Comparison of ENCODE assay signal across 1 cellular context in the genomic region with DNA sequence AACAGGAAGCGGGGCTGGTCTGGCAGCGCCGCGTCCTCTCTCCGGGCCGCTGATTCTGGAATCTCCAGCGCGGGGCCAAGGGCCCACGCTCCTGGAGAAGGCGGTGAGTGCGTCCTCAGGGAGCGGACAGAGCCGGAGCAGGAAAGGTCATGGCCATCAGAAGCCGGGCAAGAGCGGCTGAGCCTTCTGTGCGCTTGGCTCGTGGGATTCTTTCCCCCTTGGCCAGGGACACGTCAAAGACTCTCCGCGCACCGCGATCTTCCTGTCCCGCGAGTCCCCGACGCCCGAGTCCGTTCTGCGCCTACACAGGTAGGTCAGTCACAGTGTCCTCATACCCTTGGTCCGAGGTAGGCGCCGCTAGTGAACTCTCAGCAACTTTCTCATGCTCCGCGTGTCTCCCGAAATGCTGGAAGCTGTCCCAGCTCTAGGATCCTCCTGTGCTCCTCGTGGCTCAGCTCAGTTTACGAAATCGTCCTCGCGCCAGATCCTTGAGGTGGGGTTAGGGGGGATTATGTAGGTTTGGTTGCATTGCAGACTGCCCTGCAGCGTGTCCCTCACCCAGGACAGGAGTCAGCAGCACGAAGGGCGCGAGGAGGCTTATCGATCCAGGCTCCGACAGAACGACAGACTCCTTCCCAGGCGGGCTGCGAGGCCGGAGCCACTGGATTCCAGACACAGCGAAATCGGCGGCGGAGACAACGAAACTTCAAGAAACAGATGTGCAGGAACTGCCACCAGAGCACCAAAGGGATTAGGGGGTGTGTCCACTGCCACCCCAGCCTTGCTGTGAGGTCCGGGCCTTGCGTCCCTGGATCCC.
TF ChIP-seq lines count a peak whose summit lies in the region.

No MANE protein-coding gene starts in this region.

TF ChIP-seq in HepG2, 621 proteins besides CTCF, POLR2A, EP300 and RAD21:
- TF ChIP-seq ZNF766 (CRISPR knock-in tag; IDR thresholded peaks at IDR 0.05; ENCODE audit: borderline replicate concordance) = no peak
- peak; percentile 49; the same call in 1 of the 2 replicates for TF ChIP-seq EZH2 (conservative IDR thresholded peaks at IDR 0.05; ENCODE audit: low read depth, low read length)
- TF ChIP-seq RBAK (CRISPR knock-in tag; IDR thresholded peaks at IDR 0.05) = no peak
- no peak for TF ChIP-seq MEIS2 (CRISPR knock-in tag; IDR thresholded peaks at IDR 0.05)
- 0 out of 2 replicates have a peak, but pooled peaks have one; percentile 9 for TF ChIP-seq MTF2 (CRISPR knock-in tag; IDR thresholded peaks at IDR 0.05; ENCODE audit: borderline replicate concordance)
- TF ChIP-seq ZSCAN12 (CRISPR knock-in tag; IDR thresholded peaks at IDR 0.05) = no peak
- TF ChIP-seq, protein P1, sequence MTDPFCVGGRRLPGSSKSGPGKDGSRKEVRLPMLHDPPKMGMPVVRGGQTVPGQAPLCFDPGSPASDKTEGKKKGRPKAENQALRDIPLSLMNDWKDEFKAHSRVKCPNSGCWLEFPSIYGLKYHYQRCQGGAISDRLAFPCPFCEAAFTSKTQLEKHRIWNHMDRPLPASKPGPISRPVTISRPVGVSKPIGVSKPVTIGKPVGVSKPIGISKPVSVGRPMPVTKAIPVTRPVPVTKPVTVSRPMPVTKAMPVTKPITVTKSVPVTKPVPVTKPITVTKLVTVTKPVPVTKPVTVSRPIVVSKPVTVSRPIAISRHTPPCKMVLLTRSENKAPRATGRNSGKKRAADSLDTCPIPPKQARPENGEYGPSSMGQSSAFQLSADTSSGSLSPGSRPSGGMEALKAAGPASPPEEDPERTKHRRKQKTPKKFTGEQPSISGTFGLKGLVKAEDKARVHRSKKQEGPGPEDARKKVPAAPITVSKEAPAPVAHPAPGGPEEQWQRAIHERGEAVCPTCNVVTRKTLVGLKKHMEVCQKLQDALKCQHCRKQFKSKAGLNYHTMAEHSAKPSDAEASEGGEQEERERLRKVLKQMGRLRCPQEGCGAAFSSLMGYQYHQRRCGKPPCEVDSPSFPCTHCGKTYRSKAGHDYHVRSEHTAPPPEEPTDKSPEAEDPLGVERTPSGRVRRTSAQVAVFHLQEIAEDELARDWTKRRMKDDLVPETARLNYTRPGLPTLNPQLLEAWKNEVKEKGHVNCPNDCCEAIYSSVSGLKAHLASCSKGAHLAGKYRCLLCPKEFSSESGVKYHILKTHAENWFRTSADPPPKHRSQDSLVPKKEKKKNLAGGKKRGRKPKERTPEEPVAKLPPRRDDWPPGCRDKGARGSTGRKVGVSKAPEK (CRISPR knock-in tag; IDR thresholded peaks at IDR 0.05; ENCODE audit: borderline replicate concordance) = no peak
- TF ChIP-seq ZBTB38 (CRISPR knock-in tag; IDR thresholded peaks at IDR 0.05) = peak; percentile 38; the same call in 1 of the 2 replicates
- no peak for TF ChIP-seq HNRNPUL1 (IDR thresholded peaks at IDR 0.05; ENCODE audit: low read depth, low read length)
- TF ChIP-seq ZNF75D (CRISPR knock-in tag; IDR thresholded peaks at IDR 0.05; ENCODE audit: borderline replicate concordance) = no peak
- no peak for TF ChIP-seq RBFOX2 (IDR thresholded peaks at IDR 0.05; ENCODE audit: low read depth, low read length)
- TF ChIP-seq MTF1 (CRISPR knock-in tag; IDR thresholded peaks at IDR 0.05) = no peak
- peak; percentile 95 for TF ChIP-seq RNF2 (conservative IDR thresholded peaks at IDR 0.05; ENCODE audit: low read depth)
- TF ChIP-seq HMGXB3 (CRISPR knock-in tag; IDR thresholded peaks at IDR 0.05; ENCODE audit: borderline replicate concordance) = no peak
- no peak for TF ChIP-seq ZNF562 (CRISPR knock-in tag; IDR thresholded peaks at IDR 0.05; ENCODE audit: borderline replicate concordance)
- TF ChIP-seq, protein P2, sequence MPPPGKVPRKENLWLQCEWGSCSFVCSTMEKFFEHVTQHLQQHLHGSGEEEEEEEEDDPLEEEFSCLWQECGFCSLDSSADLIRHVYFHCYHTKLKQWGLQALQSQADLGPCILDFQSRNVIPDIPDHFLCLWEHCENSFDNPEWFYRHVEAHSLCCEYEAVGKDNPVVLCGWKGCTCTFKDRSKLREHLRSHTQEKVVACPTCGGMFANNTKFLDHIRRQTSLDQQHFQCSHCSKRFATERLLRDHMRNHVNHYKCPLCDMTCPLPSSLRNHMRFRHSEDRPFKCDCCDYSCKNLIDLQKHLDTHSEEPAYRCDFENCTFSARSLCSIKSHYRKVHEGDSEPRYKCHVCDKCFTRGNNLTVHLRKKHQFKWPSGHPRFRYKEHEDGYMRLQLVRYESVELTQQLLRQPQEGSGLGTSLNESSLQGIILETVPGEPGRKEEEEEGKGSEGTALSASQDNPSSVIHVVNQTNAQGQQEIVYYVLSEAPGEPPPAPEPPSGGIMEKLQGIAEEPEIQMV (CRISPR knock-in tag; IDR thresholded peaks at IDR 0.05; ENCODE audit: low read depth) = no peak
- TF ChIP-seq NFKB2 (CRISPR knock-in tag; IDR thresholded peaks at IDR 0.05; ENCODE audit: borderline replicate concordance) = no peak
- TF ChIP-seq MXD1 (CRISPR knock-in tag; IDR thresholded peaks at IDR 0.05) = no peak
- no peak for TF ChIP-seq NFE2 (CRISPR knock-in tag; IDR thresholded peaks at IDR 0.05)
- TF ChIP-seq ZNF800 (CRISPR knock-in tag; IDR thresholded peaks at IDR 0.05) = peak; percentile 27; the same call in 1 of the 2 replicates
- no peak for TF ChIP-seq TP53 (CRISPR knock-in tag; conservative IDR thresholded peaks at IDR 0.05)
- TF ChIP-seq ZNF674 (CRISPR knock-in tag; IDR thresholded peaks at IDR 0.05; ENCODE audit: low read depth) = no peak
- no peak for TF ChIP-seq ZNF3 (CRISPR knock-in tag; IDR thresholded peaks at IDR 0.05)
- no peak for TF ChIP-seq ZNF335 (CRISPR knock-in tag; IDR thresholded peaks at IDR 0.05)
- TF ChIP-seq ZNF558 (CRISPR knock-in tag; IDR thresholded peaks at IDR 0.05; ENCODE audit: borderline replicate concordance) = no peak
- TF ChIP-seq CBX2 (IDR thresholded peaks at IDR 0.05; ENCODE audit: low read depth, low read length) = peak; percentile 95; the same call in 1 of the 2 replicates
- no peak; the same call in 1 of the 2 replicates for TF ChIP-seq CBX2 (CRISPR knock-in tag; IDR thresholded peaks at IDR 0.05; ENCODE audit: low read depth)
- TF ChIP-seq, protein P3, sequence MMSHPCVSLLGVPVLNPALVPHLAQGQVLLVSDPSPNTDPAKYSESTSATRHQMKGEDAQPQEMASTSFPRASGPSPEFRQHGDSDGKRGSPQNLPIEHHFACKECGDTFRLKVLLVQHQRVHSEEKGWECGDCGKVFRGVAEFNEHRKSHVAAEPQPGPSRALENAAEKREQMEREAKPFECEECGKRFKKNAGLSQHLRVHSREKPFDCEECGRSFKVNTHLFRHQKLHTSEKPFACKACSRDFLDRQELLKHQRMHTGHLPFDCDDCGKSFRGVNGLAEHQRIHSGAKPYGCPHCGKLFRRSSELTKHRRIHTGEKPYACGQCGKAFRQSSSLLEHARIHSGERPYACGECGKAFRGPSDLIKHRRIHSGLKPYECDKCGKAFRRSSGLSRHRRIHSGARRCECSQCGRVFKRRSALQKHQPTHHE (CRISPR knock-in tag; IDR thresholded peaks at IDR 0.05; ENCODE audit: borderline replicate concordance) = no peak
- no peak for TF ChIP-seq MTERF4 (CRISPR knock-in tag; IDR thresholded peaks at IDR 0.05)
- TF ChIP-seq ZNF724P (CRISPR knock-in tag; IDR thresholded peaks at IDR 0.05; ENCODE audit: borderline replicate concordance) = no peak
- TF ChIP-seq ZNF576 (CRISPR knock-in tag; IDR thresholded peaks at IDR 0.05) = no peak
